In genomic region chr12:45895961-45896360, GRCh38 we compare ENCODE assay signal across 30 cellular contexts.
"Had no signal": no experiment of that assay in that cellular context is flagged by ENCODE, and none has a peak within 500 bp of the region (broad histone marks: within the 10 kb centered on the region; RNA-seq: fewer than 3 reads in every experiment).

No MANE protein-coding gene starts in this region.

- H3K27ac ChIP-seq: coronary artery, esophagus squamous epithelium, ovary, psoas muscle, skin epidermis, spleen, testis, tibial artery, upper lobe of left lung had no signal

- H3K4me3 Mint-ChIP-seq: memory B cell; mesothelial cell of epicardium; naive B cell; stimulated activated memory B cell treated with anti-CD40 and anti-IgM and Interleukin-4, amounts not matched to agents 10 μg/mL and 1 μg/mL and 100 μg/mL, for 72 hours had no signal

- H3K27me3 Mint-ChIP-seq: memory B cell; naive B cell; stimulated activated memory B cell treated with anti-CD40 and anti-IgM and Interleukin-4, amounts not matched to agents 10 μg/mL and 1 μg/mL and 100 μg/mL, for 72 hours had no signal

- H3K4me1 Mint-ChIP-seq: memory B cell; mesothelial cell of epicardium; naive B cell; stimulated activated memory B cell treated with anti-CD40 and anti-IgM and Interleukin-4, amounts not matched to agents 10 μg/mL and 1 μg/mL and 100 μg/mL, for 72 hours had no signal

- FAIRE-seq: endometrium, kidney, urothelium cell line had no signal

- H3K27ac Mint-ChIP-seq: mesothelial cell of epicardium; stimulated activated memory B cell treated with anti-CD40 and anti-IgM and Interleukin-4, amounts not matched to agents 10 μg/mL and 1 μg/mL and 100 μg/mL, for 72 hours had no signal

- H3K4me3 ChIP-seq: coronary artery, esophagus squamous epithelium, lung, mucosa of descending colon, ovary, psoas muscle, skin epidermis, spleen, testis, tibial artery, upper lobe of left lung had no signal

- H3K27me3 ChIP-seq: esophagus squamous epithelium, ovary, spleen, testis, tibial artery, upper lobe of left lung had no signal

- ATAC-seq: left lobe of liver; mucosa of descending colon; psoas muscle; right cardiac atrium; stimulated activated memory B cell treated with anti-CD40 and anti-IgM and Interleukin-4, amounts not matched to agents 10 μg/mL and 1 μg/mL and 100 μg/mL, for 72 hours; stimulated activated naive CD8-positive, alpha-beta T cell treated with anti-CD3 and anti-CD28 coated beads, Interleukin-15, Interleukin-2, amounts not matched to agents 100 U/mL and 50 U/mL, for 24 hours had no signal

- H3K36me3 ChIP-seq: ovary had no signal

- H3K4me1 ChIP-seq: esophagus squamous epithelium, psoas muscle, spleen, testis, tibial artery, upper lobe of left lung had no signal

- H3K9me3 ChIP-seq: esophagus squamous epithelium, mucosa of descending colon, ovary, psoas muscle, spleen, testis, tibial artery, upper lobe of left lung had no signal

- DNase-seq: dermis blood vessel endothelial cell; effector memory CD4-positive, alpha-beta T cell; erythroblast; esophagus squamous epithelium; foreskin melanocyte; head of caudate nucleus; kidney; mucosa of descending colon; naive B cell; occipital lobe; ovary; posterior cingulate gyrus; psoas muscle; right cardiac atrium; spleen; stimulated activated CD4-positive, alpha-beta T cell treated with anti-CD3 and anti-CD28 coated beads, Interleukin-4, amount 100 ng/mL, for 4 hours; stimulated activated naive CD8-positive, alpha-beta T cell treated with anti-CD3 and anti-CD28 coated beads, Interleukin-15, Interleukin-2, amounts not matched to agents 100 U/mL and 50 U/mL, for 24 hours; substantia nigra; testis; tibial artery; upper lobe of left lung had no signal
